10 cellular contexts compared by ENCODE assay signal in the genomic region with DNA sequence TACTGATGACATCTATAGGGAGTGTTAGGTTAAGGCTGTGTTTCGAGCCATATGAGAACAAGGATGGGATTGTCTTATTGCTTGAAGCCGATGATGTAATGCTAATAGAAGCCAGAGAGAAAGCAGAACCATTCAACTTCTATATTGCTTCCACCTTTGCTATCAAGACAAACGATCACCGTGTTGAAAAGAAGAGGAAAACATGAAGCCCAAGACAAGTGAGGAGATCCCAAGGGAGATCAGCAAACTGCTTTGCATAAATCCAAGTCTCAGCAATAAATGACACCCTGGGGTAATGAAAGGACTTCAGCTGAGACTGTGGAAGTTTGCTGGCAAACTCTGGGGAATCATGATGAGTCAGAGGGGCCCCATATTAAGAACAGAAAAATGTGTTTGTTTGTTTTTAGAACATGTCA.
DNase-seq lines count a peak whose midpoint lies in the region; ATAC-seq and TF ChIP-seq lines count a peak whose summit lies in the region.
"Had no signal": no experiment of that assay in that cellular context is flagged by ENCODE, and none has a peak within 500 bp of the region (broad histone marks: within the 10 kb centered on the region; RNA-seq: fewer than 3 reads in every experiment).

No MANE protein-coding gene starts in this region.

- H3K4me1 Mint-ChIP-seq in stimulated activated naive B cell treated with anti-CD40 and anti-IgM and Interleukin-4, amounts not matched to agents 10 μg/mL and 1 μg/mL and 100 μg/mL, for 72 hours: no peaks in the 10 kb centered on the region

- H3K36me3 ChIP-seq in HEK293 (ENCODE audit: control insufficient read depth in 2 of 2, insufficient read depth in 1 of 2, low read length in 2 of 2): no peaks in the 10 kb centered on the region

- H3K4me3 ChIP-seq in HEK293 (ENCODE audit: low read depth, low read length): no peak overlapping the region

- no peak for ATAC-seq in stimulated activated naive B cell treated with anti-CD40 and anti-IgM and Interleukin-4, amounts not matched to agents 10 μg/mL and 1 μg/mL and 100 μg/mL, for 72 hours (replicated peaks)
- ATAC-seq in GM21723 (IDR thresholded peaks at IDR 0.05; ENCODE audit: unreplicated experiment) (no peak), GM21390 (IDR thresholded peaks at IDR 0.05; ENCODE audit: unreplicated experiment) (no peak)
- ATAC-seq: Panc1 had no signal

- H3K36me3 Mint-ChIP-seq in stimulated activated naive B cell treated with anti-CD40 and anti-IgM and Interleukin-4, amounts not matched to agents 10 μg/mL and 1 μg/mL and 100 μg/mL, for 72 hours: no peaks in the 10 kb centered on the region

- POLR2A ChIA-PET in HEK293 (lab: Yijun Ruan, JAX): no interaction called here

- H3K4me1 ChIP-seq in HEK293 (ENCODE audit: control insufficient read depth, insufficient read depth, low read length): 0 out of 2 replicates have a peak, but pooled peaks cover 4% of the 10 kb centered on the region

- no peak overlapping the region for H3K27ac ChIP-seq in HEK293 (ENCODE audit: extremely low read depth, low read depth, low read length)

- no peak overlapping the region for H3K4me3 Mint-ChIP-seq in stimulated activated naive B cell treated with anti-CD40 and anti-IgM and Interleukin-4, amounts not matched to agents 10 μg/mL and 1 μg/mL and 100 μg/mL, for 72 hours

- H3K9me3 Mint-ChIP-seq in stimulated activated naive B cell treated with anti-CD40 and anti-IgM and Interleukin-4, amounts not matched to agents 10 μg/mL and 1 μg/mL and 100 μg/mL, for 72 hours: peaks cover 0 to 1% of the 10 kb centered on the region in 2 donors

- TF ChIP-seq CTCF in HEK293 (tag by site-specific recombination; IDR thresholded peaks at IDR 0.05): no peak

- H3K27ac Mint-ChIP-seq in stimulated activated naive B cell treated with anti-CD40 and anti-IgM and Interleukin-4, amounts not matched to agents 10 μg/mL and 1 μg/mL and 100 μg/mL, for 72 hours: no peak overlapping the region

- H3K9me3 ChIP-seq in HEK293 (ENCODE audit: control insufficient read depth, insufficient read depth, low read depth, low read length): no peaks in the 10 kb centered on the region

- peak; percentile 51 for DNase-seq in A172 (ENCODE audit: low spot score)
- peak; percentile 58 for DNase-seq in SW480 (ENCODE audit: low spot score)
- peak; percentile 68 for DNase-seq in globus pallidus (ENCODE audit: low spot score)
- DNase-seq in stimulated activated naive B cell treated with anti-CD40 and anti-IgM and Interleukin-4, amounts not matched to agents 10 μg/mL and 1 μg/mL and 100 μg/mL, for 72 hours: no peak
- no peak for DNase-seq in UCSD-AML1 (lab: John Stamatoyannopoulos, UW; ENCODE audit: unreplicated experiment)
- DNase-seq: NCI-H1436 had no signal

- CTCF ChIA-PET in HEK293 (lab: Yijun Ruan, JAX): interaction anchor here (0.9 kb wide), 1 partner anchor 49 kb away, joined by 3 read pairs; no protein-coding TSS in a partner anchor

- no peaks in the 10 kb centered on the region for H3K27me3 Mint-ChIP-seq in stimulated activated naive B cell treated with anti-CD40 and anti-IgM and Interleukin-4, amounts not matched to agents 10 μg/mL and 1 μg/mL and 100 μg/mL, for 72 hours

TF ChIP-seq in HEK293, 187 proteins besides CTCF, POLR2A, EP300 and RAD21 (continues in another document):
- no peak for TF ChIP-seq ZNF585B (tag by site-specific recombination; IDR thresholded peaks at IDR 0.05)
- TF ChIP-seq, protein P1, sequence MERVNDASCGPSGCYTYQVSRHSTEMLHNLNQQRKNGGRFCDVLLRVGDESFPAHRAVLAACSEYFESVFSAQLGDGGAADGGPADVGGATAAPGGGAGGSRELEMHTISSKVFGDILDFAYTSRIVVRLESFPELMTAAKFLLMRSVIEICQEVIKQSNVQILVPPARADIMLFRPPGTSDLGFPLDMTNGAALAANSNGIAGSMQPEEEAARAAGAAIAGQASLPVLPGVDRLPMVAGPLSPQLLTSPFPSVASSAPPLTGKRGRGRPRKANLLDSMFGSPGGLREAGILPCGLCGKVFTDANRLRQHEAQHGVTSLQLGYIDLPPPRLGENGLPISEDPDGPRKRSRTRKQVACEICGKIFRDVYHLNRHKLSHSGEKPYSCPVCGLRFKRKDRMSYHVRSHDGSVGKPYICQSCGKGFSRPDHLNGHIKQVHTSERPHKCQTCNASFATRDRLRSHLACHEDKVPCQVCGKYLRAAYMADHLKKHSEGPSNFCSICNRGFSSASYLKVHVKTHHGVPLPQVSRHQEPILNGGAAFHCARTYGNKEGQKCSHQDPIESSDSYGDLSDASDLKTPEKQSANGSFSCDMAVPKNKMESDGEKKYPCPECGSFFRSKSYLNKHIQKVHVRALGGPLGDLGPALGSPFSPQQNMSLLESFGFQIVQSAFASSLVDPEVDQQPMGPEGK (tag by site-specific recombination; IDR thresholded peaks at IDR 0.05): no peak
- no peak for TF ChIP-seq ZNF37A (tag by site-specific recombination; IDR thresholded peaks at IDR 0.05)
- TF ChIP-seq ZNF707 (tag by site-specific recombination; IDR thresholded peaks at IDR 0.05): no peak
- no peak for TF ChIP-seq ZNF311 (tag by site-specific recombination; IDR thresholded peaks at IDR 0.05; ENCODE audit: borderline replicate concordance)
- TF ChIP-seq TRIM28 (IDR thresholded peaks at IDR 0.05; ENCODE audit: borderline replicate concordance, low read length): peak; percentile 76; the same call in 1 of the 2 replicates
- TF ChIP-seq ZNF629 (tag by site-specific recombination; IDR thresholded peaks at IDR 0.05): peak; percentile 77
- TF ChIP-seq, protein P2, sequence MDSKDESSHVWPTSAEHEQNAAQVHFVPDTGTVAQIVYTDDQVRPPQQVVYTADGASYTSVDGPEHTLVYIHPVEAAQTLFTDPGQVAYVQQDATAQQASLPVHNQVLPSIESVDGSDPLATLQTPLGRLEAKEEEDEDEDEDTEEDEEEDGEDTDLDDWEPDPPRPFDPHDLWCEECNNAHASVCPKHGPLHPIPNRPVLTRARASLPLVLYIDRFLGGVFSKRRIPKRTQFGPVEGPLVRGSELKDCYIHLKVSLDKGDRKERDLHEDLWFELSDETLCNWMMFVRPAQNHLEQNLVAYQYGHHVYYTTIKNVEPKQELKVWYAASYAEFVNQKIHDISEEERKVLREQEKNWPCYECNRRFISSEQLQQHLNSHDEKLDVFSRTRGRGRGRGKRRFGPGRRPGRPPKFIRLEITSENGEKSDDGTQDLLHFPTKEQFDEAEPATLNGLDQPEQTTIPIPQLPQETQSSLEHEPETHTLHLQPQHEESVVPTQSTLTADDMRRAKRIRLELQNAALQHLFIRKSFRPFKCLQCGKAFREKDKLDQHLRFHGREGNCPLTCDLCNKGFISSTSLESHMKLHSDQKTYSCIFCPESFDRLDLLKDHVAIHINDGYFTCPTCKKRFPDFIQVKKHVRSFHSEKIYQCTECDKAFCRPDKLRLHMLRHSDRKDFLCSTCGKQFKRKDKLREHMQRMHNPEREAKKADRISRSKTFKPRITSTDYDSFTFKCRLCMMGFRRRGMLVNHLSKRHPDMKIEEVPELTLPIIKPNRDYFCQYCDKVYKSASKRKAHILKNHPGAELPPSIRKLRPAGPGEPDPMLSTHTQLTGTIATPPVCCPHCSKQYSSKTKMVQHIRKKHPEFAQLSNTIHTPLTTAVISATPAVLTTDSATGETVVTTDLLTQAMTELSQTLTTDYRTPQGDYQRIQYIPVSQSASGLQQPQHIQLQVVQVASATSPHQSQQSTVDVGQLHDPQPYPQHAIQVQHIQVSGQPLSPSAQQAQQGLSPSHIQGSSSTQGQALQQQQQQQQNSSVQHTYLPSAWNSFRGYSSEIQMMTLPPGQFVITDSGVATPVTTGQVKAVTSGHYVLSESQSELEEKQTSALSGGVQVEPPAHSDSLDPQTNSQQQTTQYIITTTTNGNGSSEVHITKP (tag by site-specific recombination; IDR thresholded peaks at IDR 0.05): peak; percentile 48; the same call in 1 of the 2 replicates
- TF ChIP-seq ZBTB20 (tag by site-specific recombination; IDR thresholded peaks at IDR 0.05): no peak
- no peak for TF ChIP-seq HOXD13 (CRISPR knock-in tag; IDR thresholded peaks at IDR 0.05; ENCODE audit: borderline replicate concordance)
- no peak for TF ChIP-seq ZNF423 (tag by site-specific recombination; IDR thresholded peaks at IDR 0.05)
- no peak for TF ChIP-seq ZNF544 (tag by site-specific recombination; IDR thresholded peaks at IDR 0.05)
- TF ChIP-seq ZBTB7A (tag by site-specific recombination; IDR thresholded peaks at IDR 0.05; ENCODE audit: low read depth): no peak
- TF ChIP-seq ZNF121 (tag by site-specific recombination; IDR thresholded peaks at IDR 0.05): no peak
- no peak for TF ChIP-seq SETDB1 (IDR thresholded peaks at IDR 0.05; ENCODE audit: insufficient read length, low read length)
- TF ChIP-seq ZNF140 (tag by site-specific recombination; IDR thresholded peaks at IDR 0.05): no peak
- TF ChIP-seq GFI1B (tag by site-specific recombination; IDR thresholded peaks at IDR 0.05): no peak
- TF ChIP-seq, protein P3, sequence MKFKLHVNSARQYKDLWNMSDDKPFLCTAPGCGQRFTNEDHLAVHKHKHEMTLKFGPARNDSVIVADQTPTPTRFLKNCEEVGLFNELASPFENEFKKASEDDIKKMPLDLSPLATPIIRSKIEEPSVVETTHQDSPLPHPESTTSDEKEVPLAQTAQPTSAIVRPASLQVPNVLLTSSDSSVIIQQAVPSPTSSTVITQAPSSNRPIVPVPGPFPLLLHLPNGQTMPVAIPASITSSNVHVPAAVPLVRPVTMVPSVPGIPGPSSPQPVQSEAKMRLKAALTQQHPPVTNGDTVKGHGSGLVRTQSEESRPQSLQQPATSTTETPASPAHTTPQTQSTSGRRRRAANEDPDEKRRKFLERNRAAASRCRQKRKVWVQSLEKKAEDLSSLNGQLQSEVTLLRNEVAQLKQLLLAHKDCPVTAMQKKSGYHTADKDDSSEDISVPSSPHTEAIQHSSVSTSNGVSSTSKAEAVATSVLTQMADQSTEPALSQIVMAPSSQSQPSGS (tag by site-specific recombination; IDR thresholded peaks at IDR 0.05; ENCODE audit: low read depth): peak; percentile 95
- no peak for TF ChIP-seq ZNF677 (tag by site-specific recombination; IDR thresholded peaks at IDR 0.05)
- TF ChIP-seq ZNF416 (tag by site-specific recombination; IDR thresholded peaks at IDR 0.05): no peak
- no peak for TF ChIP-seq ZNF549 (tag by site-specific recombination; IDR thresholded peaks at IDR 0.05)
- TF ChIP-seq ZNF501 (tag by site-specific recombination; IDR thresholded peaks at IDR 0.05): no peak
- TF ChIP-seq KLF8 (tag by site-specific recombination; IDR thresholded peaks at IDR 0.05): peak; percentile 41; the same call in 1 of the 2 replicates
- peak; percentile 76; the same call in 1 of the 2 replicates for TF ChIP-seq OSR2 (tag by site-specific recombination; IDR thresholded peaks at IDR 0.05)
- TF ChIP-seq MZF1 (tag by site-specific recombination; IDR thresholded peaks at IDR 0.05; ENCODE audit: borderline replicate concordance): 0 out of 2 replicates have a peak, but pooled peaks have one; percentile 20
- TF ChIP-seq OVOL3 (tag by site-specific recombination; IDR thresholded peaks at IDR 0.05): no peak
- no peak for TF ChIP-seq ZNF169 (tag by site-specific recombination; IDR thresholded peaks at IDR 0.05)

Comparison
In these comparisons a context has a peak if more than half of its experiments do, and no peak if none do; other contexts are left out.
1. DNase-seq: peak in A172 (single experiment), SW480 (single experiment) and globus pallidus (single experiment); none in stimulated activated naive B cell treated with anti-CD40 and anti-IgM and Interleukin-4, amounts not matched to agents 10 μg/mL and 1 μg/mL and 100 μg/mL, for 72 hours (single experiment) and UCSD-AML1 (single experiment).